Comparison of ENCODE assay signal across 2 cellular contexts in the genomic region with DNA sequence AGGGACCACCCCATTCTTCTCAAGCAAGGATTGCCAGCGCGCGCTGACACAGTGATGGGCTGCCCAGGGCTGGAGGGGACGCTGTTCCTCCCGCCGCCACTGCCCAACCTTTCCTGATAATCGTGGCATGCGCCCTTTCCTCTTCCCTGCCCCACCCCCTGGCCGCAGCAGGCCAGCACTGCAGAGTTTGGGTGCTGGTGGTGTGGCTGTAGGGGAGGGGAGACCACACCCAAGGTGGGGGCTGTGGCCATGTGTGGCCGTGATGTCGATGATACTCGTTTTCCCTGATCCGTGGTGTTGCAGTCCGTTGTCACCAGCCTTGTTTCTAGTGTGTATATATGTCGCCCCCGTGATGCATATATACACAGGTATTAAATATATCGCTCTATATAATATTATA.
A peak's percentile ranks its signal among the peaks of the same experiment; 100 is the strongest.
TF ChIP-seq lines count a peak whose summit lies in the region.

No MANE protein-coding gene starts in this region.

TF ChIP-seq in GM23338, 12 proteins besides CTCF, POLR2A, EP300 and RAD21 (continued from another document):
- TF ChIP-seq JUNB (IDR thresholded peaks at IDR 0.05; ENCODE audit: unreplicated experiment): no peak

TF ChIP-seq in HEK293, 187 proteins besides CTCF, POLR2A, EP300 and RAD21 (continued from another document):
- TF ChIP-seq, protein P1, sequence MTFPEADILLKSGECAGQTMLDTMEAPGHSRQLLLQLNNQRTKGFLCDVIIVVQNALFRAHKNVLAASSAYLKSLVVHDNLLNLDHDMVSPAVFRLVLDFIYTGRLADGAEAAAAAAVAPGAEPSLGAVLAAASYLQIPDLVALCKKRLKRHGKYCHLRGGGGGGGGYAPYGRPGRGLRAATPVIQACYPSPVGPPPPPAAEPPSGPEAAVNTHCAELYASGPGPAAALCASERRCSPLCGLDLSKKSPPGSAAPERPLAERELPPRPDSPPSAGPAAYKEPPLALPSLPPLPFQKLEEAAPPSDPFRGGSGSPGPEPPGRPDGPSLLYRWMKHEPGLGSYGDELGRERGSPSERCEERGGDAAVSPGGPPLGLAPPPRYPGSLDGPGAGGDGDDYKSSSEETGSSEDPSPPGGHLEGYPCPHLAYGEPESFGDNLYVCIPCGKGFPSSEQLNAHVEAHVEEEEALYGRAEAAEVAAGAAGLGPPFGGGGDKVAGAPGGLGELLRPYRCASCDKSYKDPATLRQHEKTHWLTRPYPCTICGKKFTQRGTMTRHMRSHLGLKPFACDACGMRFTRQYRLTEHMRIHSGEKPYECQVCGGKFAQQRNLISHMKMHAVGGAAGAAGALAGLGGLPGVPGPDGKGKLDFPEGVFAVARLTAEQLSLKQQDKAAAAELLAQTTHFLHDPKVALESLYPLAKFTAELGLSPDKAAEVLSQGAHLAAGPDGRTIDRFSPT (tag by site-specific recombination; IDR thresholded peaks at IDR 0.05): peak; percentile 6; the same call in 1 of the 2 replicates
- TF ChIP-seq ZNF274 (IDR thresholded peaks at IDR 0.05; ENCODE audit: low read length): no peak
- TF ChIP-seq ZNF274 (tag by site-specific recombination; IDR thresholded peaks at IDR 0.05; ENCODE audit: borderline replicate concordance): no peak
- TF ChIP-seq ZNF560 (tag by site-specific recombination; IDR thresholded peaks at IDR 0.05; ENCODE audit: borderline replicate concordance): no peak
TF ChIP-seq in HEK293: peak in this region for 4.
